19 cellular contexts compared by ENCODE assay signal in genomic region chr9:115442054-115442453, GRCh38.
A peak's percentile ranks its signal among the peaks of the same experiment; 100 is the strongest.
DNase-seq lines count a peak whose midpoint lies in the region; ATAC-seq and TF ChIP-seq lines count a peak whose summit lies in the region.
"Had no signal": no experiment of that assay in that cellular context is flagged by ENCODE, and none has a peak within 500 bp of the region (broad histone marks: within the 10 kb centered on the region; RNA-seq: fewer than 3 reads in every experiment).

No MANE protein-coding gene starts in this region.

- no peak overlapping the region for H3K4me3 ChIP-seq in AG04449 (ENCODE audit: low read depth, low read length)
- H3K4me3 ChIP-seq in ascending aorta, result no peak overlapping the region
- H3K4me3 ChIP-seq in fibroblast of pulmonary artery (replicated peaks; ENCODE audit: low read depth, low read length), result no peak overlapping the region
- H3K4me3 ChIP-seq in muscle layer of duodenum (ENCODE audit: low read depth in 1 of 2, low read length in 2 of 2), result no peak overlapping the region

- H3K36me3 ChIP-seq in ascending aorta (no peaks in the 10 kb centered on the region), muscle layer of duodenum (ENCODE audit: control insufficient read depth in 1 of 2, insufficient read depth in 2 of 2, low read length in 2 of 2) (no peaks in the 10 kb centered on the region)

- CTCF ChIA-PET in AG04449 (lab: Yijun Ruan, JAX), result no interaction called here

- DNase-seq in AG04449 (ENCODE audit: low read depth, low spot score) (peak; percentile 66), ascending aorta (ENCODE audit: low spot score in 2 of 2) (no peak), fibroblast of pulmonary artery (ENCODE audit: low read depth) (peak; percentile 6), hippocampal formation (lab: John Stamatoyannopoulos, UW) (no peak), A172 (ENCODE audit: low spot score) (no peak)
- no peak for DNase-seq in stimulated activated naive CD8-positive, alpha-beta T cell treated with anti-CD3 and anti-CD28 coated beads, Interleukin-15, Interleukin-2, amounts not matched to agents 100 U/mL and 50 U/mL, for 24 hours
- DNase-seq: activated CD4-positive, alpha-beta T cell treated with anti-CD3 and anti-CD28 coated beads, Interleukin-2, amount 10 ng/mL, durations not matched to agents 7 days and 5 days; activated CD8-positive, alpha-beta memory T cell treated with anti-CD3 and anti-CD28 coated beads, Interleukin-2, amount 50 U/mL, for 4 hours; activated gamma-delta T cell; CD4-positive, CD25-positive, alpha-beta regulatory T cell; DMS79; head of caudate nucleus; MM.1S; NCI-H146; NCI-H446; stimulated activated naive CD4-positive, alpha-beta T cell had no signal

- intact Hi-C loops in ascending aorta (cut with DNase I), result loop anchor here (2.0 to 5.0 kb wide), 2 partner anchors 15 to 295 kb away; no protein-coding TSS in a partner anchor

- H3K4me1 ChIP-seq in ascending aorta (peaks cover 0 to 17% of the 10 kb centered on the region in 2 donors), muscle layer of duodenum (ENCODE audit: control insufficient read depth in 1 of 2, insufficient read depth in 2 of 2, low read length in 2 of 2) (peaks cover 0 to 3% of the 10 kb centered on the region in 2 donors)

- POLR2A ChIA-PET in AG04449 (lab: Yijun Ruan, JAX), result no interaction called here

- no peak for ATAC-seq in HG03432 (IDR thresholded peaks at IDR 0.05; ENCODE audit: unreplicated experiment)
- ATAC-seq in stimulated activated naive CD8-positive, alpha-beta T cell treated with anti-CD3 and anti-CD28 coated beads, Interleukin-15, Interleukin-2, amounts not matched to agents 100 U/mL and 50 U/mL, for 24 hours, result no peak

- TF ChIP-seq CTCF in AG04449 (IDR thresholded peaks at IDR 0.05; ENCODE audit: insufficient read depth, low read length, missing control alignments), result no peak
- no peak for TF ChIP-seq CTCF in ascending aorta (IDR thresholded peaks at IDR 0.05)
- TF ChIP-seq CTCF in fibroblast of pulmonary artery (IDR thresholded peaks at IDR 0.05; ENCODE audit: low read length, missing control alignments), result no peak

- H3K27ac ChIP-seq in ascending aorta, result peak overlapping the region; percentile 63 to 82
- H3K27ac ChIP-seq in muscle layer of duodenum (ENCODE audit: low read length), result peak overlapping the region; percentile 10
- H3K27ac ChIP-seq: HL-60 had no signal

- H3K9me3 ChIP-seq in ascending aorta, result no peaks in the 10 kb centered on the region
- H3K9me3 ChIP-seq in muscle layer of duodenum (ENCODE audit: control insufficient read depth in 1 of 2, low read length in 2 of 2), result no peaks in the 10 kb centered on the region

- no peaks in the 10 kb centered on the region for H3K27me3 ChIP-seq in ascending aorta
- H3K27me3 ChIP-seq in muscle layer of duodenum (ENCODE audit: low read depth, low read length), result no peaks in the 10 kb centered on the region

Comparison
In these comparisons a context has a peak if more than half of its experiments do, and no peak if none do; other contexts are left out.
1. DNase-seq: peak in AG04449 (single experiment) and fibroblast of pulmonary artery (single experiment); none in ascending aorta (0 of 2), hippocampal formation (0 of 2), stimulated activated naive CD8-positive, alpha-beta T cell treated with anti-CD3 and anti-CD28 coated beads, Interleukin-15, Interleukin-2, amounts not matched to agents 100 U/mL and 50 U/mL, for 24 hours (single experiment) and A172 (single experiment).